Comparison of ENCODE assay signal across 23 cellular contexts in genomic region chr12:115980339-115980738, GRCh38.
"Had no signal": no experiment of that assay in that cellular context is flagged by ENCODE, and none has a peak within 500 bp of the region (broad histone marks: within the 10 kb centered on the region; RNA-seq: fewer than 3 reads in every experiment).

No MANE protein-coding gene starts in this region.

- H3K4me3 ChIP-seq: MG63 had no signal

- H3K4me3 Mint-ChIP-seq: activated CD4-positive, alpha-beta memory T cell treated with anti-CD3 and anti-CD28 coated beads, Interleukin-2, amount 10 ng/mL, durations not matched to agents 7 days and 5 days; activated naive CD8-positive, alpha-beta T cell treated with anti-CD3 and anti-CD28 coated beads, Interleukin-2, amount 50 U/mL, for 24 hours; activated T-cell treated with anti-CD3 and anti-CD28 coated beads, Interleukin-2, amount 50 U/mL, for 72 hours; brain; central memory CD8-positive, alpha-beta T cell had no signal

- H3K27ac Mint-ChIP-seq: activated CD4-positive, alpha-beta memory T cell treated with anti-CD3 and anti-CD28 coated beads, Interleukin-2, amount 10 ng/mL, durations not matched to agents 7 days and 5 days; activated naive CD8-positive, alpha-beta T cell treated with anti-CD3 and anti-CD28 coated beads, Interleukin-2, amount 50 U/mL, for 24 hours; activated T-cell treated with anti-CD3 and anti-CD28 coated beads, Interleukin-2, amount 50 U/mL, for 72 hours; brain had no signal

- H3K9me3 Mint-ChIP-seq: activated CD4-positive, alpha-beta memory T cell treated with anti-CD3 and anti-CD28 coated beads, Interleukin-2, amount 10 ng/mL, durations not matched to agents 7 days and 5 days; activated naive CD4-positive, alpha-beta T cell treated with anti-CD3 and anti-CD28 coated beads, Interleukin-2, amount 50 U/mL, for 72 hours; activated naive CD8-positive, alpha-beta T cell treated with anti-CD3 and anti-CD28 coated beads, Interleukin-2, amount 50 U/mL, for 24 hours; activated T-cell treated with anti-CD3 and anti-CD28 coated beads, Interleukin-2, amount 50 U/mL, for 72 hours; brain; central memory CD8-positive, alpha-beta T cell had no signal

- ATAC-seq: activated naive CD4-positive, alpha-beta T cell treated with anti-CD3 and anti-CD28 coated beads, Interleukin-2, amount 50 U/mL, for 72 hours; activated naive CD8-positive, alpha-beta T cell treated with anti-CD3 and anti-CD28 coated beads, Interleukin-2, amount 50 U/mL, for 24 hours; activated T-cell treated with anti-CD3 and anti-CD28 coated beads, Interleukin-2, amount 50 U/mL, for 72 hours had no signal

- H3K27me3 ChIP-seq: MG63 had no signal

- DNase-seq: activated CD4-positive, alpha-beta memory T cell treated with anti-CD3 and anti-CD28 coated beads, Interleukin-2, amount 10 ng/mL, durations not matched to agents 7 days and 5 days; activated CD4-positive, alpha-beta T cell treated with anti-CD3 and anti-CD28 coated beads, Interleukin-2, amount 50 U/mL, for 1 hour; activated CD4-positive, CD25-positive, alpha-beta regulatory T cell; activated naive CD4-positive, alpha-beta T cell; activated naive CD8-positive, alpha-beta T cell treated with anti-CD3 and anti-CD28 coated beads, Interleukin-2, amount 50 U/mL, for 24 hours; activated T-cell treated with anti-CD3 and anti-CD28 coated beads, Interleukin-2, amount 50 U/mL, for 72 hours; amygdala; MG63; MV-4-11; NCI-H1092 treated with DMSO at 0.1 percent for 48 hours; NCI-H1417 treated with DMSO at 0.1 percent for 48 hours; NCI-H1694; NCI-H2029 treated with DMSO at 0.1 percent for 48 hours; NCI-H345; NCI-H510A; NCI-H526 treated with DMSO at 0.1 percent for 48 hours; NCI-H82; SIG-M5; T-helper 2 cell; T1000 had no signal

- H3K4me1 Mint-ChIP-seq: activated CD4-positive, alpha-beta memory T cell treated with anti-CD3 and anti-CD28 coated beads, Interleukin-2, amount 10 ng/mL, durations not matched to agents 7 days and 5 days; activated naive CD8-positive, alpha-beta T cell treated with anti-CD3 and anti-CD28 coated beads, Interleukin-2, amount 50 U/mL, for 24 hours; brain; central memory CD8-positive, alpha-beta T cell had no signal

- H3K9me3 ChIP-seq: MG63 had no signal

- H3K27me3 Mint-ChIP-seq: activated CD4-positive, alpha-beta memory T cell treated with anti-CD3 and anti-CD28 coated beads, Interleukin-2, amount 10 ng/mL, durations not matched to agents 7 days and 5 days; activated naive CD8-positive, alpha-beta T cell treated with anti-CD3 and anti-CD28 coated beads, Interleukin-2, amount 50 U/mL, for 24 hours; brain; central memory CD8-positive, alpha-beta T cell had no signal
